24 cellular contexts compared by ENCODE assay signal in genomic region chr11:130261546-130261945, GRCh38.
"Had no signal": no experiment of that assay in that cellular context is flagged by ENCODE, and none has a peak within 500 bp of the region (broad histone marks: within the 10 kb centered on the region; RNA-seq: fewer than 3 reads in every experiment).

No MANE protein-coding gene starts in this region.

- DNase-seq: activated B cell treated with CpG ODN at 0.5 μM for 24 hours; activated CD4-positive, alpha-beta T cell treated with anti-CD3 and anti-CD28 coated beads for 36 hours; activated CD4-positive, alpha-beta T cell treated with anti-CD3 and anti-CD28 coated beads, Interleukin-2, amount 50 U/mL, for 4 hours; activated CD8-positive, alpha-beta memory T cell treated with anti-CD3 and anti-CD28 coated beads for 24 hours; activated CD8-positive, alpha-beta memory T cell treated with anti-CD3 and anti-CD28 coated beads, Interleukin-2, amount 50 U/mL, for 4 hours; activated T-cell treated with anti-CD3 and anti-CD28 coated beads, Interleukin-2, amount 50 U/mL, for 24 hours; aorta; caudate nucleus; glutamatergic neuron; immature natural killer cell; kidney glomerular epithelial cell; left lung; naive thymus-derived CD8-positive, alpha-beta T cell; stimulated activated CD4-positive, alpha-beta T cell treated with anti-CD3 and anti-CD28 coated beads, Interleukin-2, amount 100 ng/mL, for 24 hours; stomach; trophoblast cell had no signal

- H3K27me3 ChIP-seq: esophagus muscularis mucosa, hepatocyte, left lung, neural progenitor cell, stomach had no signal

- H3K27ac ChIP-seq: esophagus muscularis mucosa, hepatocyte, left lung, neural progenitor cell, stomach had no signal

- ATAC-seq: activated CD4-positive, alpha-beta T cell treated with anti-CD3 and anti-CD28 coated beads for 36 hours; activated naive CD4-positive, alpha-beta T cell treated with anti-CD3 and anti-CD28 coated beads, Interleukin-2, amount 50 U/mL, for 72 hours; activated T-helper 17 cell treated with anti-CD3 and anti-CD28 coated beads, Interleukin-2, amount 50 U/mL, for 72 hours; left lung; naive thymus-derived CD8-positive, alpha-beta T cell; sciatic nerve; stimulated activated memory B cell treated with anti-CD40 and anti-IgM and Interleukin-4, amounts not matched to agents 10 μg/mL and 1 μg/mL and 100 μg/mL, for 72 hours had no signal

- H3K4me3 ChIP-seq: esophagus muscularis mucosa, hepatocyte, left lung, lung, neural progenitor cell, stomach had no signal
